ENCODE assay signal across 1 cellular context in genomic region chrX:16971694-16972093, GRCh38.
TF ChIP-seq lines count a peak whose summit lies in the region.

No MANE protein-coding gene starts in this region.

TF ChIP-seq in GM12878, 131 proteins besides CTCF, POLR2A, EP300 and RAD21:
- TF ChIP-seq SMAD1 (IDR thresholded peaks at IDR 0.05; ENCODE audit: low read depth, partially characterized antibody): no peak
- TF ChIP-seq MYB (IDR thresholded peaks at IDR 0.05; ENCODE audit: borderline replicate concordance, low read depth, low read length): no peak
- TF ChIP-seq MEF2A (IDR thresholded peaks at IDR 0.05; ENCODE audit: insufficient read depth, low read depth, low read length): peak; percentile 57; the same call in 1 of the 2 replicates
- TF ChIP-seq PRDM15 (CRISPR knock-in tag; IDR thresholded peaks at IDR 0.05): no peak
TF ChIP-seq in GM12878: peak in this region for 1.
